In the genomic region with DNA sequence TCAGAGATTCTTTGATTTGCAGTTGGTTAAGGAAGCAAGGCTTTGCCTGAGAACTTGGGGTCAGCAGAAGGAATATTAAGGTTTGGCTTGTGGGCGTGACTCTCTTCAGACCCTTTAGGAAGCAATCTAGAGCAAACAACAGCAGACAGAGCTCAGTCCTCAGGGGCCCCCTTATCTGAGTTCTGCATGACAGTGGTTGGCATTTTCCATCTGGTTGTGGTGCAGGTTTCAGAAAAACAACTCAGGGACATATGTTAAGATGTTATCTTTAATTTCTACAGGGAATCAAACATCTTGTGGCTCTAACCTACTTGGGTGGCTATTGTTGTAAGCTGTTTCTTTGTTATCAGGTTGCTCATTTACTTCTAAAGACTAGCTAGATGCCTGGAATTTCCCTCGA, we compare ENCODE assay signal across 20 cellular contexts.
A peak's percentile ranks its signal among the peaks of the same experiment; 100 is the strongest.
DNase-seq lines count a peak whose midpoint lies in the region; ATAC-seq, FAIRE-seq and TF ChIP-seq lines count a peak whose summit lies in the region.
"Had no signal": no experiment of that assay in that cellular context is flagged by ENCODE, and none has a peak within 500 bp of the region (broad histone marks: within the 10 kb centered on the region; RNA-seq: fewer than 3 reads in every experiment).

No MANE protein-coding gene starts in this region.

- H3K4me3 ChIP-seq in CD4-positive, CD25-positive, alpha-beta regulatory T cell (ENCODE audit: low read depth, low read length): no peak overlapping the region
- H3K4me3 ChIP-seq in H7 (ENCODE audit: insufficient read depth, low read depth, low read length) (no peak overlapping the region), NT2/D1 (ENCODE audit: insufficient read length, low read depth) (no peak overlapping the region), H1 (ENCODE audit: extremely low read depth in 1 of 4, insufficient read depth in 2 of 4, low read depth in 3 of 4, low read length in 4 of 4) (no peak overlapping the region), Peyer's patch (no peak overlapping the region)
- H3K4me3 ChIP-seq: PC-9, SJSA1, thyroid gland had no signal

- no peak overlapping the region for H3K23ac ChIP-seq in H1 (ENCODE audit: insufficient read length)

- no peak overlapping the region for H2BK12ac ChIP-seq in H1 (ENCODE audit: low read depth, low read length)

- no peak overlapping the region for H2BK5ac ChIP-seq in H1 (ENCODE audit: low read depth, low read length)

- H3K79me2 ChIP-seq in H1 (ENCODE audit: control insufficient read depth in 1 of 2, insufficient read depth in 2 of 2, low read length in 2 of 2): no peaks in the 10 kb centered on the region

- no peak overlapping the region for H3K14ac ChIP-seq in H1 (ENCODE audit: insufficient read length)

- no peaks in the 10 kb centered on the region for H3K79me1 ChIP-seq in H1 (ENCODE audit: low read depth, low read length)

- H3K27ac Mint-ChIP-seq in CD4-positive, CD25-positive, alpha-beta regulatory T cell: peak overlapping the region in 2 of 3 donors; percentile 13 to 68

- H3K56ac ChIP-seq in H1 (replicated peaks; ENCODE audit: insufficient read length, low read depth, low read length): no peak overlapping the region

- POLR2A ChIA-PET in H1 (lab: Charles Lee; ENCODE audit: partially characterized antibody): interaction anchor here (1.2 kb wide), 1 partner anchor 22 kb away, joined by 3 read pairs; no protein-coding TSS in a partner anchor

- H3K9me3 ChIP-seq in CD4-positive, CD25-positive, alpha-beta regulatory T cell (ENCODE audit: control insufficient read depth in 2 of 2, low read length in 2 of 2): no peaks in the 10 kb centered on the region
- H3K9me3 ChIP-seq in NT2/D1 (ENCODE audit: insufficient read depth, low read length): no peaks in the 10 kb centered on the region
- H3K9me3 ChIP-seq in H1 (ENCODE audit: insufficient read depth in 2 of 2, low read depth in 1 of 2, low read length in 1 of 2): no peaks in the 10 kb centered on the region
- H3K9me3 ChIP-seq in Peyer's patch: no peaks in the 10 kb centered on the region
- H3K9me3 ChIP-seq: SJSA1, thyroid gland had no signal

- H3K4me2 ChIP-seq in H1 (ENCODE audit: insufficient read depth in 1 of 2, low read depth in 2 of 2, low read length in 2 of 2): peak overlapping the region in 1 of 2 experiments; percentile 31; a peak in 1 of 4 replicates
- H3K4me2 ChIP-seq: PC-9 had no signal

- WGBS in H1 (ENCODE audit: extremely low coverage in 1 of 2, insufficient coverage in 1 of 2, insufficient read length in 1 of 2, insufficient replicate concordance in 2 of 2, low coverage in 1 of 2, low lambda C conversion rate in 2 of 2, missing lambda C conversion rate in 1 of 2), 2 experiments: 62% methylated on average over 2 of the region's 2 CpGs; no CpG with 5 or more reads in 1 of the 2 experiments

- peaks cover 33% of the 10 kb centered on the region for H3K36me3 ChIP-seq in CD4-positive, CD25-positive, alpha-beta regulatory T cell (ENCODE audit: control insufficient read depth, insufficient read depth, low read length)
- H3K36me3 ChIP-seq in H7 (replicated peaks; ENCODE audit: control insufficient read depth, insufficient read depth, low read length) (no peaks in the 10 kb centered on the region; the same call in 1 of the 2 replicates), NT2/D1 (ENCODE audit: insufficient read depth, insufficient read length, low read length) (no peaks in the 10 kb centered on the region), H1 (ENCODE audit: control insufficient read depth in 2 of 4, insufficient read depth in 4 of 4, low read length in 3 of 4) (no peaks in the 10 kb centered on the region; a peak in 3 of 8 replicates), Peyer's patch (peaks cover 0 to 13% (median 0%) of the 10 kb centered on the region in 3 donors)

- no peak for TF ChIP-seq EP300 in H1 (IDR thresholded peaks at IDR 0.05; ENCODE audit: borderline replicate concordance in 1 of 2, low read depth in 2 of 2, low read length in 2 of 2)

- TF ChIP-seq RAD21 in H1 (IDR thresholded peaks at IDR 0.05 in 1 of 2, conservative IDR thresholded peaks at IDR 0.05 in 1 of 2; ENCODE audit: low read depth in 2 of 2, low read length in 2 of 2): no peak

- H3K18ac ChIP-seq in H1 (ENCODE audit: extremely low read depth, low read length): no peak overlapping the region

- peaks cover 56% of the 10 kb centered on the region for H3K36me3 Mint-ChIP-seq in CD4-positive, CD25-positive, alpha-beta regulatory T cell

- no peak overlapping the region for H2AFZ ChIP-seq in H1 (ENCODE audit: low read length)
- H2AFZ ChIP-seq: PC-9 had no signal

- TF ChIP-seq POLR2A in H1 (IDR thresholded peaks at IDR 0.05; ENCODE audit: control extremely low read depth in 1 of 2, low read depth in 2 of 2, low read length in 2 of 2) (no peak), Peyer's patch (IDR thresholded peaks at IDR 0.05) (no peak)

- no peak overlapping the region for H4K8ac ChIP-seq in H1 (ENCODE audit: extremely low read depth, insufficient read depth, low read length)

- H2AK5ac ChIP-seq in H1 (ENCODE audit: low read depth, low read length): no peak overlapping the region

- peaks cover 0 to 3% (median 0%) of the 10 kb centered on the region in 7 donors for H3K9me3 Mint-ChIP-seq in CD4-positive, CD25-positive, alpha-beta regulatory T cell
- H3K9me3 Mint-ChIP-seq: activated T-helper 17 cell treated with anti-CD3 and anti-CD28 coated beads, Interleukin-2, amount 50 U/mL, for 72 hours had no signal

- no peaks in the 10 kb centered on the region for H3K23me2 ChIP-seq in H1 (ENCODE audit: low read depth, low read length)

- H3K4me1 ChIP-seq in CD4-positive, CD25-positive, alpha-beta regulatory T cell (ENCODE audit: control insufficient read depth, insufficient read depth, low read length, poor library complexity, severe bottlenecking): no peaks in the 10 kb centered on the region
- H3K4me1 ChIP-seq in NT2/D1 (ENCODE audit: insufficient read depth, insufficient read length): no peaks in the 10 kb centered on the region
- peaks cover 2 to 11% (median 6%) of the 10 kb centered on the region in 4 experiments; a peak in 6 of 7 replicates for H3K4me1 ChIP-seq in H1 (replicated peaks in 1 of 4; ENCODE audit: control insufficient read depth in 3 of 4, insufficient read depth in 4 of 4, low read length in 3 of 4)
- no peaks in the 10 kb centered on the region for H3K4me1 ChIP-seq in Peyer's patch
- H3K4me1 ChIP-seq: SJSA1, thyroid gland had no signal

- no peak overlapping the region for H2BK120ac ChIP-seq in H1 (replicated peaks; ENCODE audit: low read depth, low read length)

- no peak for TF ChIP-seq CTCF in H1 (IDR thresholded peaks at IDR 0.05; ENCODE audit: control extremely low read depth in 1 of 3, insufficient read depth in 1 of 3, low read depth in 1 of 3, low read length in 3 of 3)
- TF ChIP-seq CTCF in D721Med (IDR thresholded peaks at IDR 0.05; ENCODE audit: insufficient read depth, missing control alignments): no peak
- no peak for TF ChIP-seq CTCF in Peyer's patch (IDR thresholded peaks at IDR 0.05)

- no peak overlapping the region for H4K91ac ChIP-seq in H1 (replicated peaks; ENCODE audit: insufficient read length, low read length)

- no peak overlapping the region for H4K5ac ChIP-seq in H1 (ENCODE audit: insufficient read length, low read depth, low read length)

- CTCF ChIA-PET in H1 (lab: Charles Lee; ENCODE audit: partially characterized antibody): interaction anchor here (0.7 to 2.0 kb wide), 3 partner anchors 11 to 225 kb away, joined by 3 to 6 read pairs (median 3); no protein-coding TSS in a partner anchor

- no peak overlapping the region for H3K4ac ChIP-seq in H1 (replicated peaks; ENCODE audit: insufficient read length, low read depth, low read length)

- H4K20me1 ChIP-seq in H1 (replicated peaks in 1 of 2; ENCODE audit: control insufficient read depth in 1 of 2, insufficient read depth in 2 of 2, low read length in 2 of 2): no peaks in the 10 kb centered on the region

- peak; percentile 42 for FAIRE-seq in H1 (lab: Jason Lieb, UNC)
- no peak for FAIRE-seq in D721Med (lab: Jason Lieb, UNC)
- FAIRE-seq: frontal cortex, HTR-8/SVneo had no signal

- no peak overlapping the region for H3K27ac ChIP-seq in CD4-positive, CD25-positive, alpha-beta regulatory T cell (ENCODE audit: insufficient read depth, low read length, poor library complexity, severe bottlenecking)
- H3K27ac ChIP-seq in H1 (ENCODE audit: low read depth, low read length): no peak overlapping the region
- no peak overlapping the region for H3K27ac ChIP-seq in Peyer's patch
- H3K27ac ChIP-seq: PC-9, SJSA1, thyroid gland had no signal

- H3K4me1 Mint-ChIP-seq in CD4-positive, CD25-positive, alpha-beta regulatory T cell: no peaks in the 10 kb centered on the region

- H3K27me3 ChIP-seq in CD4-positive, CD25-positive, alpha-beta regulatory T cell (ENCODE audit: control insufficient read depth, insufficient read depth, low read length): no peaks in the 10 kb centered on the region
- no peaks in the 10 kb centered on the region for H3K27me3 ChIP-seq in H7 (ENCODE audit: control insufficient read depth, insufficient read depth, low read length)
- H3K27me3 ChIP-seq in NT2/D1 (ENCODE audit: insufficient read depth, insufficient read length): no peaks in the 10 kb centered on the region
- H3K27me3 ChIP-seq in H1 (replicated peaks in 1 of 4; ENCODE audit: control insufficient read depth in 3 of 4, extremely low read depth in 1 of 4, insufficient read depth in 3 of 4, low read length in 3 of 4): no peaks in the 10 kb centered on the region
- no peaks in the 10 kb centered on the region for H3K27me3 ChIP-seq in Peyer's patch
- H3K27me3 ChIP-seq: SJSA1, thyroid gland had no signal

- H2BK20ac ChIP-seq in H1 (ENCODE audit: low read length): no peak overlapping the region

- no peak for ATAC-seq in CD4-positive, CD25-positive, alpha-beta regulatory T cell (ENCODE audit: low read depth in 2 of 2)

- no peak overlapping the region for H2BK15ac ChIP-seq in H1 (ENCODE audit: low read length)

- H3K27me3 Mint-ChIP-seq in CD4-positive, CD25-positive, alpha-beta regulatory T cell: no peaks in the 10 kb centered on the region
- H3K27me3 Mint-ChIP-seq: activated T-helper 17 cell treated with anti-CD3 and anti-CD28 coated beads, Interleukin-2, amount 50 U/mL, for 72 hours had no signal

- no peak for DNase-seq in CD4-positive, CD25-positive, alpha-beta regulatory T cell
- DNase-seq in H7: peak; percentile 7
- peak; percentile 54 for DNase-seq in NT2/D1 (ENCODE audit: low read depth, low spot score)
- DNase-seq in H1 (ENCODE audit: low read depth in 1 of 2, low spot score in 2 of 2): no peak
- DNase-seq in AG08395 (ENCODE audit: low spot score): no peak
- no peak for DNase-seq in D721Med (ENCODE audit: insufficient read length, low spot score)
- DNase-seq in GM19240 (ENCODE audit: insufficient read length, low spot score): no peak
- DNase-seq in Peyer's patch: no peak
- DNase-seq: activated CD4-positive, CD25-positive, alpha-beta regulatory T cell treated with anti-CD3 and anti-CD28 coated beads, Interleukin-2, amount 50 U/mL, for 72 hours; midbrain; NCI-H1930; NCI-H526; PC-9; stimulated activated CD4-positive, alpha-beta T cell treated with anti-CD3 and anti-CD28 coated beads, Interleukin-2, amount 100 ng/mL, for 24 hours; stimulated activated naive CD4-positive, alpha-beta T cell treated with Interleukin-2 at 50 U/mL for 16 hours; thyroid gland had no signal

- H3K4me3 Mint-ChIP-seq in CD4-positive, CD25-positive, alpha-beta regulatory T cell: no peak overlapping the region
- H3K4me3 Mint-ChIP-seq: activated T-helper 17 cell treated with anti-CD3 and anti-CD28 coated beads, Interleukin-2, amount 50 U/mL, for 72 hours had no signal

- H3K9ac ChIP-seq in NT2/D1 (ENCODE audit: insufficient read length, low read depth): no peak overlapping the region
- H3K9ac ChIP-seq in H1 (replicated peaks in 1 of 4; ENCODE audit: extremely low read depth in 1 of 4, low read depth in 3 of 4, low read length in 3 of 4): 0 out of 7 replicates have a peak overlapping the region, but pooled peaks of 1 of the 4 experiments have one; percentile 9

Comparison
In these comparisons a context has a peak if more than half of its experiments do, and no peak if none do; other contexts are left out.
1. DNase-seq: peak in H7 (single experiment) and NT2/D1 (single experiment); none in CD4-positive, CD25-positive, alpha-beta regulatory T cell (0 of 3), H1 (0 of 2), AG08395 (single experiment), D721Med (single experiment), GM19240 (single experiment) and Peyer's patch (0 of 3).